ENCODE assay signal across 10 cellular contexts in genomic region chr10:47920610-47921009, GRCh38. TPM values are rescaled to one million over a fixed set of nuclear protein-coding genes. Genes with fewer than 3 reads are reported as not detected.
DNase-seq lines count a peak whose midpoint lies in the region; TF ChIP-seq lines count a peak whose summit lies in the region.
"Not testable (repeated sequence)": the region's sequence is repeated elsewhere in the genome, so short reads cannot be mapped to it uniquely, and the experiment has no call there.
"Had no signal": no experiment of that assay in that cellular context is flagged by ENCODE, and none has a peak within 500 bp of the region (broad histone marks: within the 10 kb centered on the region; RNA-seq: fewer than 3 reads in every experiment).

No MANE protein-coding gene starts in this region.

- not testable (repeated sequence) for H2BK15ac ChIP-seq in mesenchymal stem cell (ENCODE audit: low read depth, poor library complexity, severe bottlenecking)

- not testable (repeated sequence) for H3K27ac ChIP-seq in mesenchymal stem cell (ENCODE audit: low read length, poor library complexity, severe bottlenecking)

- H2BK12ac ChIP-seq in mesenchymal stem cell (ENCODE audit: low read length in 2 of 2): not testable (repeated sequence)

- not testable (repeated sequence) for H3K4me2 ChIP-seq in mesenchymal stem cell (ENCODE audit: low read length, poor library complexity, severe bottlenecking)

- not testable (repeated sequence) for TF ChIP-seq CTCF in AG10803 (conservative IDR thresholded peaks at IDR 0.05; ENCODE audit: low read length); choroid plexus epithelial cell (conservative IDR thresholded peaks at IDR 0.05; ENCODE audit: low read depth, low read length); fibroblast of the aortic adventitia (IDR thresholded peaks at IDR 0.05; ENCODE audit: insufficient read depth, low read length)

- not testable (repeated sequence) for H3K9me3 ChIP-seq in mesenchymal stem cell (ENCODE audit: control insufficient read depth, low read length)

- H3K23ac ChIP-seq in mesenchymal stem cell (ENCODE audit: low read length in 2 of 2): not testable (repeated sequence)

- H2AK5ac ChIP-seq in mesenchymal stem cell (ENCODE audit: low read length, severe bottlenecking): not testable (repeated sequence)

- not testable (repeated sequence) for H2BK120ac ChIP-seq in mesenchymal stem cell (ENCODE audit: low read depth, low read length)

- not testable (repeated sequence) for H3K4me3 ChIP-seq in AG10803 (ENCODE audit: low read length); choroid plexus epithelial cell (ENCODE audit: low read depth, low read length); fibroblast of the aortic adventitia (ENCODE audit: low read depth, low read length); mesenchymal stem cell (ENCODE audit: insufficient read depth in 1 of 2, low read depth in 1 of 2, low read length in 2 of 2)

- H3K4ac ChIP-seq in mesenchymal stem cell (ENCODE audit: low read depth in 1 of 2, low read length in 2 of 2): not testable (repeated sequence)

- H3K79me1 ChIP-seq in mesenchymal stem cell (replicated peaks; ENCODE audit: low read length, poor library complexity, severe bottlenecking): not testable (repeated sequence)

- not testable (repeated sequence) for H3K9ac ChIP-seq in mesenchymal stem cell (ENCODE audit: low read length)

- not testable (repeated sequence) for H3K36me3 ChIP-seq in mesenchymal stem cell (ENCODE audit: control insufficient read depth in 1 of 2, insufficient read depth in 2 of 2, low read depth in 1 of 2, low read length in 2 of 2)

- H3K4me1 ChIP-seq in mesenchymal stem cell (ENCODE audit: control insufficient read depth, insufficient read depth, low read depth, low read length): not testable (repeated sequence)

- not testable (repeated sequence) for H2AFZ ChIP-seq in mesenchymal stem cell (ENCODE audit: low read depth, low read length)

- H4K91ac ChIP-seq in mesenchymal stem cell (ENCODE audit: low read length): not testable (repeated sequence)

- not testable (repeated sequence) for H3K14ac ChIP-seq in mesenchymal stem cell (ENCODE audit: low read length in 2 of 2)

- H4K8ac ChIP-seq in mesenchymal stem cell (ENCODE audit: low read length): not testable (repeated sequence)

- not testable (repeated sequence) for H3K27me3 ChIP-seq in mesenchymal stem cell (ENCODE audit: control insufficient read depth in 1 of 2, insufficient read depth in 1 of 2, low read length in 2 of 2)

- DNase-seq in AG10803 (ENCODE audit: low read depth) (peak; percentile 12), H4 (ENCODE audit: low spot score) (peak; percentile 1), M059J (ENCODE audit: low read depth) (peak; percentile 40), amniotic epithelial cell (ENCODE audit: low read depth) (peak; percentile 81), choroid plexus epithelial cell (ENCODE audit: low read depth) (peak; percentile 63), fibroblast of the aortic adventitia (ENCODE audit: low read depth) (peak; percentile 18), mesenchymal stem cell (peak; percentile 1)

- H2BK5ac ChIP-seq in mesenchymal stem cell (ENCODE audit: low read depth, low read length, poor library complexity, severe bottlenecking): not testable (repeated sequence)

- not testable (repeated sequence) for H3K18ac ChIP-seq in mesenchymal stem cell (ENCODE audit: low read depth in 1 of 2, low read length in 2 of 2)

- WGBS in mesenchymal stem cell: no CpG with 5 or more reads among the region's 2 CpGs

RNA-seq across cellular contexts. Expression of gene NPY4R2, which starts 2.1 kb away (rescaled TPM):
- 0.12 TPM in 1 of 2 replicates, not detected in the other for total RNA-seq in H4 (2014; rRNA removed; shearing (Covaris generic))
- 0.86 and 2.2 TPM in 2 replicates for total RNA-seq in M059J (2014; rRNA removed; shearing (Covaris generic))
- 0.09 TPM in 1 of 2 replicates, not detected in the other for total RNA-seq in fibroblast of the aortic adventitia (ENCODE audit: low replicate concordance)
- polyA plus RNA-seq in mesenchymal stem cell (2013, experiment 1 of 2): not detected
- polyA plus RNA-seq in mesenchymal stem cell (2013, experiment 2 of 2): not detected
- total RNA-seq: A673; CD4-positive, alpha-beta memory T cell; H1 had no signal
- polyA plus RNA-seq: CD4-positive, alpha-beta memory T cell had no signal

Comparison
In these comparisons a context has a peak if more than half of its experiments do, and no peak if none do; other contexts are left out.
1. DNase-seq: peak in every context shown above with its lines; median percentile 81 in amniotic epithelial cell; 63 in choroid plexus epithelial cell; 40 in M059J; 18 in fibroblast of the aortic adventitia; 12 in AG10803; 1 in H4; 1 in mesenchymal stem cell.